Comparison of ENCODE assay signal across 11 cellular contexts in genomic region chr10:124650263-124650662, GRCh38.
A peak's percentile ranks its signal among the peaks of the same experiment; 100 is the strongest.
DNase-seq lines count a peak whose midpoint lies in the region; ATAC-seq and TF ChIP-seq lines count a peak whose summit lies in the region.
"Had no signal": no experiment of that assay in that cellular context is flagged by ENCODE, and none has a peak within 500 bp of the region (broad histone marks: within the 10 kb centered on the region; RNA-seq: fewer than 3 reads in every experiment).

No MANE protein-coding gene starts in this region.

- DNase-seq in neural crest cell (ENCODE audit: low read depth, low spot score): no peak
- no peak for DNase-seq in ecto neural progenitor cell (ENCODE audit: low spot score)
- no peak for DNase-seq in kidney glomerular epithelial cell (lab: John Stamatoyannopoulos, UW)
- no peak for DNase-seq in colonic mucosa
- DNase-seq: hypothalamus, NCI-H2171 treated with DMSO at 0.1 percent for 48 hours had no signal

- H3K4me3 Mint-ChIP-seq in neural crest cell: no peak overlapping the region

- no peaks in the 10 kb centered on the region for H3K36me3 Mint-ChIP-seq in neural crest cell (ENCODE audit: low read depth)

- H3K4me3 ChIP-seq in BLaER1 (no peak overlapping the region), HUES6 (ENCODE audit: low read depth, low read length) (no peak overlapping the region), colonic mucosa (no peak overlapping the region)

- H3K27ac Mint-ChIP-seq in neural crest cell (ENCODE audit: unreplicated experiment): peak overlapping the region; percentile 16

- H4K20me1 ChIP-seq in BLaER1: peaks cover 100% of the 10 kb centered on the region

- H3K36me3 ChIP-seq in BLaER1 (peaks cover 28% of the 10 kb centered on the region), HUES6 (ENCODE audit: control insufficient read depth, insufficient read depth, low read length) (no peaks in the 10 kb centered on the region), colonic mucosa (no peaks in the 10 kb centered on the region)

- H3K27me3 Mint-ChIP-seq in neural crest cell (ENCODE audit: low read depth): no peaks in the 10 kb centered on the region

- intact Hi-C loops in colonic mucosa (cut with DNase I): no loop called here

- H3K27me3 ChIP-seq in BLaER1 (no peaks in the 10 kb centered on the region), HUES6 (ENCODE audit: control insufficient read depth, insufficient read depth, low read length) (no peaks in the 10 kb centered on the region), colonic mucosa (no peaks in the 10 kb centered on the region)

- no peaks in the 10 kb centered on the region for H3K9me3 ChIP-seq in BLaER1
- no peaks in the 10 kb centered on the region for H3K9me3 ChIP-seq in HUES6 (ENCODE audit: control insufficient read depth, insufficient read depth, low read depth, low read length)
- H3K9me3 ChIP-seq in colonic mucosa: no peaks in the 10 kb centered on the region

- H3K4me1 ChIP-seq in BLaER1 (peaks cover 100% of the 10 kb centered on the region), HUES6 (ENCODE audit: control insufficient read depth, insufficient read depth, low read length) (peaks cover 44% of the 10 kb centered on the region), colonic mucosa (peaks cover 27% of the 10 kb centered on the region)

- H3K4me2 ChIP-seq in BLaER1: peak overlapping the region; percentile 99

- no peak for ATAC-seq in SK-N-SH treated with all-trans-retinoic acid at 6 μM for 48 hours

- peaks cover 14% of the 10 kb centered on the region for H3K4me1 Mint-ChIP-seq in neural crest cell

- H3K9me3 Mint-ChIP-seq in neural crest cell: no peaks in the 10 kb centered on the region

- TF ChIP-seq CTCF in neural crest cell (conservative IDR thresholded peaks at IDR 0.05) (no peak), colonic mucosa (IDR thresholded peaks at IDR 0.05) (no peak)

- H3K27ac ChIP-seq in BLaER1: peak overlapping the region; percentile 56; the same call in 1 of the 2 replicates
- 0 out of 2 replicates have a peak overlapping the region, but pooled peaks have one; percentile 27 for H3K27ac ChIP-seq in HUES6 (ENCODE audit: low read depth, low read length)
- peak overlapping the region; percentile 50 for H3K27ac ChIP-seq in cingulate gyrus (ENCODE audit: low read depth, low read length)
- H3K27ac ChIP-seq in colonic mucosa: no peak overlapping the region
- H3K27ac ChIP-seq: C4-2B had no signal

- no peak overlapping the region for H3K9ac ChIP-seq in BLaER1
- no peak overlapping the region for H3K9ac ChIP-seq in HUES6 (ENCODE audit: low read length)
- no peak overlapping the region for H3K9ac ChIP-seq in colonic mucosa (ENCODE audit: low read depth in 2 of 2, low read length in 2 of 2)

TF ChIP-seq in SK-N-SH treated with all-trans-retinoic acid at 6 μM for 48 hours, 23 proteins besides CTCF, POLR2A, EP300 and RAD21:
- TF ChIP-seq OSR1 (CRISPR knock-in tag; IDR thresholded peaks at IDR 0.05) (no peak), ZFP3 (CRISPR knock-in tag; IDR thresholded peaks at IDR 0.05) (no peak), ZNF8 (CRISPR knock-in tag; IDR thresholded peaks at IDR 0.05) (no peak), ZNF565 (CRISPR knock-in tag; conservative IDR thresholded peaks at IDR 0.05; ENCODE audit: low read depth) (no peak), ESRRG (CRISPR knock-in tag; IDR thresholded peaks at IDR 0.05) (no peak), ZC3H10 (CRISPR knock-in tag; IDR thresholded peaks at IDR 0.05) (no peak), RARB (CRISPR knock-in tag; IDR thresholded peaks at IDR 0.05) (no peak), SNAI2 (CRISPR knock-in tag; IDR thresholded peaks at IDR 0.05) (no peak), TCF4 (CRISPR knock-in tag; IDR thresholded peaks at IDR 0.05; ENCODE audit: borderline replicate concordance) (no peak), BACH2 (CRISPR knock-in tag; IDR thresholded peaks at IDR 0.05; ENCODE audit: borderline replicate concordance) (no peak), ISL1 (CRISPR knock-in tag; IDR thresholded peaks at IDR 0.05) (no peak), GLIS3 (CRISPR knock-in tag; IDR thresholded peaks at IDR 0.05) (no peak), ZNF70 (CRISPR knock-in tag; IDR thresholded peaks at IDR 0.05) (no peak), ARNTL (CRISPR knock-in tag; IDR thresholded peaks at IDR 0.05; ENCODE audit: borderline replicate concordance, low read depth) (no peak), CSDC2 (CRISPR knock-in tag; IDR thresholded peaks at IDR 0.05) (no peak), PPARA (CRISPR knock-in tag; IDR thresholded peaks at IDR 0.05; ENCODE audit: borderline replicate concordance) (no peak), CREB5 (CRISPR knock-in tag; IDR thresholded peaks at IDR 0.05; ENCODE audit: low read depth) (no peak), TOX (CRISPR knock-in tag; IDR thresholded peaks at IDR 0.05; ENCODE audit: borderline replicate concordance) (no peak)
- TF ChIP-seq, protein P1, sequence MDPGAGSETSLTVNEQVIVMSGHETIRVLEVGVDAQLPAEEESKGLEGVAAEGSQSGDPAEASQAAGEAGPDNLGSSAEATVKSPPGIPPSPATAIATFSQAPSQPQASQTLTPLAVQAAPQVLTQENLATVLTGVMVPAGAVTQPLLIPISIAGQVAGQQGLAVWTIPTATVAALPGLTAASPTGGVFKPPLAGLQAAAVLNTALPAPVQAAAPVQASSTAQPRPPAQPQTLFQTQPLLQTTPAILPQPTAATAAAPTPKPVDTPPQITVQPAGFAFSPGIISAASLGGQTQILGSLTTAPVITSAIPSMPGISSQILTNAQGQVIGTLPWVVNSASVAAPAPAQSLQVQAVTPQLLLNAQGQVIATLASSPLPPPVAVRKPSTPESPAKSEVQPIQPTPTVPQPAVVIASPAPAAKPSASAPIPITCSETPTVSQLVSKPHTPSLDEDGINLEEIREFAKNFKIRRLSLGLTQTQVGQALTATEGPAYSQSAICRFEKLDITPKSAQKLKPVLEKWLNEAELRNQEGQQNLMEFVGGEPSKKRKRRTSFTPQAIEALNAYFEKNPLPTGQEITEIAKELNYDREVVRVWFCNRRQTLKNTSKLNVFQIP (CRISPR knock-in tag; IDR thresholded peaks at IDR 0.05; ENCODE audit: borderline replicate concordance, low read depth): no peak
